Comparison of ENCODE assay signal across 17 cellular contexts in the genomic region with DNA sequence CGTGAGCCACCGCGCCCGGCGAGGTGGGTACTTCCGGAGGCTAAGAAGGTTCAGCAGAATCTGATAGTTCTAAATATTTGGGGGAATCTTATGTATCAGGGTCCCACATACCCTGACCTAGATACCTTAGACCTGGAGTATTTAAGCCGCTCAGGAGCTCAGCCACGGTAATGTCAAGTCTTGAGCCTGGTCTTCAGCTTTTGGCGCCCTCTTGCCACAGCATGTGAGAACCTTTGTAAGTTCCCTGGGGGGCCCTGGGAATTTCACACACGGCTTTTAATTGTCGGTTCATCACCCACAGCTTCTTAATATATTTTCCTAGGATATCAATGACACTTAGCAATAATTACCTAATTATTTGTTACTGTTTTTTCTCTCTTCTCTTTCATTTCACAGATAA.
A peak's percentile ranks its signal among the peaks of the same experiment; 100 is the strongest.
DNase-seq lines count a peak whose midpoint lies in the region; ATAC-seq and TF ChIP-seq lines count a peak whose summit lies in the region.
"Had no signal": no experiment of that assay in that cellular context is flagged by ENCODE, and none has a peak within 500 bp of the region (broad histone marks: within the 10 kb centered on the region; RNA-seq: fewer than 3 reads in every experiment).

No MANE protein-coding gene starts in this region.

- H3K27ac ChIP-seq in endodermal cell (ENCODE audit: low read depth, low read length): no peak overlapping the region
- H3K27ac ChIP-seq: KMS-11, PC-9, SK-N-MC had no signal

- H3K27ac Mint-ChIP-seq in endodermal cell: no peak overlapping the region
- H3K27ac Mint-ChIP-seq: T-cell had no signal

- H3K4me1 Mint-ChIP-seq in endodermal cell: peaks cover 15% of the 10 kb centered on the region

- peak; percentile 6 for DNase-seq in NCI-H146 (lab: John Stamatoyannopoulos, UW)
- DNase-seq in NCI-H146 treated with DMSO at 0.1 percent for 48 hours (lab: John Stamatoyannopoulos, UW; ENCODE audit: unreplicated experiment): no peak
- DNase-seq in NCI-H69 (lab: John Stamatoyannopoulos, UW): peak; percentile 21
- DNase-seq in endodermal cell: no peak
- DNase-seq in cerebellar nuclear complex (lab: John Stamatoyannopoulos, UW): no peak
- DNase-seq in dermis blood vessel endothelial cell: no peak
- DNase-seq in MG63: no peak
- DNase-seq: 8988T, C1 segment of cervical spinal cord, MM.1S, NCI-H2029 treated with DMSO at 0.1 percent for 48 hours, NCI-H510A treated with DMSO at 0.1 percent for 48 hours, PC-9, T-cell had no signal

- H3K27me3 ChIP-seq in endodermal cell (ENCODE audit: control insufficient read depth, insufficient read depth, low read length, poor library complexity, severe bottlenecking): no peaks in the 10 kb centered on the region
- H3K27me3 ChIP-seq in MG63: no peaks in the 10 kb centered on the region

- peaks cover 10% of the 10 kb centered on the region for H3K9me3 Mint-ChIP-seq in endodermal cell

- H3K36me3 Mint-ChIP-seq in endodermal cell (ENCODE audit: low read depth): no peaks in the 10 kb centered on the region
- H3K36me3 Mint-ChIP-seq: T-cell had no signal

- H3K9me3 ChIP-seq in endodermal cell (ENCODE audit: control insufficient read depth, low read length) (no peaks in the 10 kb centered on the region), MG63 (no peaks in the 10 kb centered on the region)

- H3K4me1 ChIP-seq in endodermal cell (ENCODE audit: control insufficient read depth, insufficient read depth, low read length): no peaks in the 10 kb centered on the region

- WGBS in endodermal cell (ENCODE audit: insufficient coverage in 1 of 2, insufficient read length in 1 of 2), 2 experiments: 74 to 79% methylated on average over 8 to 11 of the region's 11 CpGs

- H3K4me3 ChIP-seq in endodermal cell (ENCODE audit: low read length) (no peak overlapping the region), MG63 (no peak overlapping the region)
- H3K4me3 ChIP-seq: PC-9, SK-N-MC had no signal

- no peak for ATAC-seq in HG03159 (IDR thresholded peaks at IDR 0.05; ENCODE audit: unreplicated experiment)
- ATAC-seq: T-cell had no signal

- TF ChIP-seq CTCF in endodermal cell (conservative IDR thresholded peaks at IDR 0.05): peak; percentile 45

- H3K36me3 ChIP-seq in endodermal cell (ENCODE audit: control insufficient read depth, insufficient read depth, low read length) (no peaks in the 10 kb centered on the region), MG63 (no peaks in the 10 kb centered on the region)

- H3K4me3 Mint-ChIP-seq in endodermal cell: no peak overlapping the region
- H3K4me3 Mint-ChIP-seq: T-cell had no signal

- no peaks in the 10 kb centered on the region for H3K27me3 Mint-ChIP-seq in endodermal cell (ENCODE audit: insufficient read depth)

- no peak overlapping the region for H3K9ac ChIP-seq in endodermal cell (ENCODE audit: extremely low read depth, low read length, poor library complexity, severe bottlenecking)
- H3K9ac ChIP-seq: KMS-11 had no signal

Comparison
In these comparisons a context has a peak if more than half of its experiments do, and no peak if none do; other contexts are left out.
1. DNase-seq: peak in NCI-H146 (single experiment) and NCI-H69 (single experiment); none in NCI-H146 treated with DMSO at 0.1 percent for 48 hours (single experiment), endodermal cell (single experiment), cerebellar nuclear complex (0 of 2), dermis blood vessel endothelial cell (single experiment) and MG63 (single experiment).